1 cellular context compared by ENCODE assay signal in the genomic region with DNA sequence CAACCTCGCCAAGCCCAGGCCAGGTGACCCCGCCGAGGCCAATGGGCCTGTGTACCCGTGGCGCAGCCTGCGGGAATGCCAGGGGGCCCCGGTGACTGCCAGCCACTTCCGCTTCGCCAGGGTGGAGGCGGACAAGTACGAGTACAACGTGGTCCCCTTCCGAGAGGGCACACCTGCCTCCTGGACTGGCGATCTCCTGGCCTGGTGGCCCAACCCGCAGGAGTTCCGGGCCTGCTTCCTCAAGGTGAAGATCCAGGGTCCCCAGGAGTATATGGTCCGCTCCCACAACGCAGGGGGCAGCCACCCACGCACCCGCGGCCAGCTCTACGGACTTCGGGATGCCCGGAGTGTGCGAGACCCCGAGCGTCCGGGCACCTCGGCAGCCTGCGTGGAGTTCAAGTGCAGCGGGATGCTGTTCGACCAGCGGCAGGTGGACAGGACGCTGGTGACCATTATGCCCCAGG.
TF ChIP-seq lines count a peak whose summit lies in the region.

No MANE protein-coding gene starts in this region.

TF ChIP-seq in K562, 482 proteins besides CTCF, POLR2A, EP300 and RAD21:
- 0 out of 2 replicates have a peak, but pooled peaks have one; percentile 44 for TF ChIP-seq RBM14 (IDR thresholded peaks at IDR 0.05; ENCODE audit: borderline replicate concordance, insufficient read depth, low read depth, low read length)
- TF ChIP-seq, protein P1, sequence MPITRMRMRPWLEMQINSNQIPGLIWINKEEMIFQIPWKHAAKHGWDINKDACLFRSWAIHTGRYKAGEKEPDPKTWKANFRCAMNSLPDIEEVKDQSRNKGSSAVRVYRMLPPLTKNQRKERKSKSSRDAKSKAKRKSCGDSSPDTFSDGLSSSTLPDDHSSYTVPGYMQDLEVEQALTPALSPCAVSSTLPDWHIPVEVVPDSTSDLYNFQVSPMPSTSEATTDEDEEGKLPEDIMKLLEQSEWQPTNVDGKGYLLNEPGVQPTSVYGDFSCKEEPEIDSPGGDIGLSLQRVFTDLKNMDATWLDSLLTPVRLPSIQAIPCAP (CRISPR knock-in tag; IDR thresholded peaks at IDR 0.05; ENCODE audit: borderline replicate concordance): no peak
- TF ChIP-seq, protein P2, sequence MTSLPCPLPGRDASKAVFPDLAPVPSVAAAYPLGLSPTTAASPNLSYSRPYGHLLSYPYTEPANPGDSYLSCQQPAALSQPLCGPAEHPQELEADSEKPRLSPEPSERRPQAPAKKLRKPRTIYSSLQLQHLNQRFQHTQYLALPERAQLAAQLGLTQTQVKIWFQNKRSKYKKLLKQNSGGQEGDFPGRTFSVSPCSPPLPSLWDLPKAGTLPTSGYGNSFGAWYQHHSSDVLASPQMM (CRISPR knock-in tag; IDR thresholded peaks at IDR 0.05): no peak
